28 cellular contexts compared by ENCODE assay signal in genomic region chr11:58762284-58763119, GRCh38. TPM values are rescaled to one million over a fixed set of nuclear protein-coding genes. Genes with fewer than 3 reads are reported as not detected.
DNase-seq lines count a peak whose midpoint lies in the region; ATAC-seq, FAIRE-seq and TF ChIP-seq lines count a peak whose summit lies in the region.
"Had no signal": no experiment of that assay in that cellular context is flagged by ENCODE, and none has a peak within 500 bp of the region (broad histone marks: within the 10 kb centered on the region; RNA-seq: fewer than 3 reads in every experiment).

No MANE protein-coding gene starts in this region.

- ATAC-seq in K562 (no peak), GM19463 (IDR thresholded peaks at IDR 0.05; ENCODE audit: unreplicated experiment) (no peak)
- ATAC-seq: Panc1 had no signal

- intact Hi-C loops in Caco-2 (cut with micrococcal nuclease; ENCODE audit: unreplicated experiment), result loop anchor here (1.0 to 2.0 kb wide), 2 partner anchors 26 to 184 kb away; no protein-coding TSS in a partner anchor
- intact Hi-C loops in K562 (cut with micrococcal nuclease), result no loop called here

- TF ChIP-seq CTCF in Caco-2 (IDR thresholded peaks at IDR 0.05; ENCODE audit: insufficient read depth in 1 of 2, low read depth in 1 of 2, low read length in 1 of 2, severe bottlenecking in 1 of 2, unreplicated experiment in 1 of 2) (no peak), K562 (IDR thresholded peaks at IDR 0.05 in 2 of 3, conservative IDR thresholded peaks at IDR 0.05 in 1 of 3; ENCODE audit: insufficient read depth in 2 of 3, low read depth in 1 of 3, low read length in 3 of 3) (no peak), nephron (IDR thresholded peaks at IDR 0.05; ENCODE audit: unreplicated experiment in 3 of 3) (no peak)

- H4K20me1 ChIP-seq in K562 (replicated peaks; ENCODE audit: control insufficient read depth, insufficient read depth, low read length), result no peaks in the 10 kb centered on the region

- peak overlapping the region; percentile 53; the same call in 1 of the 2 replicates for H2AFZ ChIP-seq in K562 (ENCODE audit: low read depth, low read length)

- TF ChIP-seq POLR2A in K562 (conservative IDR thresholded peaks at IDR 0.05), result no peak

- H3K79me2 ChIP-seq in K562 (ENCODE audit: control insufficient read depth, insufficient read depth, low read length), result no peaks in the 10 kb centered on the region

- H3K27me3 ChIP-seq in Caco-2 (replicated peaks; ENCODE audit: control insufficient read depth, insufficient read depth, low read length) (no peaks in the 10 kb centered on the region), K562 (ENCODE audit: control insufficient read depth in 2 of 2, insufficient read depth in 2 of 2, low read length in 2 of 2) (no peaks in the 10 kb centered on the region), small intestine (ENCODE audit: control insufficient read depth in 2 of 2, insufficient read depth in 2 of 2, low read length in 2 of 2) (no peaks in the 10 kb centered on the region)

- peaks cover 13% of the 10 kb centered on the region for H3K4me1 Mint-ChIP-seq in Caco-2 (ENCODE audit: low read depth, unreplicated experiment)
- peaks cover 7% of the 10 kb centered on the region for H3K4me1 Mint-ChIP-seq in nephron
- H3K4me1 Mint-ChIP-seq: CD8-positive, alpha-beta memory T cell; H9 had no signal

- in situ Hi-C loops in K562 (cut with MboI), result no loop called here

- POLR2A ChIA-PET in Caco-2 (lab: Charles Lee) (no interaction called here), K562 (lab: Yijun Ruan, JAX) (no interaction called here)

- H3K9me3 Mint-ChIP-seq in Caco-2 (ENCODE audit: unreplicated experiment) (peaks cover 12% of the 10 kb centered on the region), nephron (no peaks in the 10 kb centered on the region)
- H3K9me3 Mint-ChIP-seq: CD8-positive, alpha-beta memory T cell; HFFc6 had no signal

- H3K27me3 Mint-ChIP-seq in Caco-2 (ENCODE audit: insufficient read depth, unreplicated experiment), result no peaks in the 10 kb centered on the region
- no peaks in the 10 kb centered on the region for H3K27me3 Mint-ChIP-seq in nephron (ENCODE audit: low read depth)

- WGBS in K562 (ENCODE audit: insufficient coverage, low coverage, missing lambda C conversion rate), result 52% methylated on average over 6 of the region's 6 CpGs
- WGBS in small intestine, 3 donors, result 30 to 56% (median 42%) methylated on average over 6 of the region's 6 CpGs

- H3K4me3 Mint-ChIP-seq in Caco-2 (ENCODE audit: unreplicated experiment) (peak overlapping the region; percentile 47), nephron (peak overlapping the region in 1 of 3 experiments; percentile 2)
- H3K4me3 Mint-ChIP-seq: CD8-positive, alpha-beta memory T cell; H9; HFFc6 had no signal

- TF ChIP-seq RAD21 in K562 (CRISPR knock-in tag; conservative IDR thresholded peaks at IDR 0.05 in 1 of 2, IDR thresholded peaks at IDR 0.05 in 1 of 2), result no peak

- H3K9ac ChIP-seq in K562 (ENCODE audit: insufficient read depth in 1 of 2, low read depth in 2 of 2, low read length in 2 of 2), result no peak overlapping the region
- H3K9ac ChIP-seq: SK-N-SH had no signal

- TF ChIP-seq EP300 in K562 (IDR thresholded peaks at IDR 0.05; ENCODE audit: low read length), result no peak

- DNase-seq in Caco-2 (peak; percentile 65 to 82), K562 (ENCODE audit: extremely low read depth in 1 of 4, low spot score in 3 of 4) (no peak), left kidney (ENCODE audit: low read depth, low spot score) (peak; percentile 53), small intestine (no peak), retina (no peak)
- DNase-seq in effector CD8-positive, alpha-beta T cell (lab: John Stamatoyannopoulos, UW), result no peak
- DNase-seq: CD8-positive, alpha-beta memory T cell; DMS79; H9; HFFc6; KG1; NCI-H1092; NCI-H1436; NCI-H1930; NCI-H2227 treated with DMSO at 0.1 percent for 48 hours; NCI-H510A treated with DMSO at 0.1 percent for 48 hours; NCI-H774; SIG-M5; SK-N-SH had no signal

- CTCF ChIA-PET in Caco-2 (lab: Charles Lee) (interaction anchor here (0.6 kb wide), 1 partner anchor 11 kb away, joined by 3 read pairs; no protein-coding TSS in a partner anchor), K562 (lab: Yijun Ruan, JAX; ENCODE audit: low intra/inter-chr PET ratio) (no interaction called here)

- H3K36me3 Mint-ChIP-seq in Caco-2 (ENCODE audit: insufficient read depth, unreplicated experiment) (peaks cover 5% of the 10 kb centered on the region), nephron (ENCODE audit: low read depth) (no peaks in the 10 kb centered on the region)
- H3K36me3 Mint-ChIP-seq: CD8-positive, alpha-beta memory T cell had no signal

- BruUV-seq in Caco-2 (replicated peaks; lab: Mats Ljungman, UMichigan), result no TSS peak
- no TSS peak for BruUV-seq in K562 (replicated peaks; lab: Mats Ljungman, UMichigan)

- H3K4me3 ChIP-seq in Caco-2 (ENCODE audit: low read depth, low read length), result no peak overlapping the region
- no peak overlapping the region for H3K4me3 ChIP-seq in K562
- H3K4me3 ChIP-seq in small intestine (ENCODE audit: low read depth in 1 of 2, low read length in 2 of 2), result no peak overlapping the region

- H3K27ac ChIP-seq in K562 (ENCODE audit: extremely low read depth, low read depth, low read length) (no peak overlapping the region), small intestine (ENCODE audit: low read depth in 1 of 2, low read length in 1 of 2) (no peak overlapping the region)
- H3K27ac ChIP-seq: C4-2B, HL-60 had no signal

- no peaks in the 10 kb centered on the region for H3K9me1 ChIP-seq in K562 (ENCODE audit: control insufficient read depth, insufficient read depth, low read length)

- H3K36me3 ChIP-seq in Caco-2 (ENCODE audit: control insufficient read depth, insufficient read depth, low read length) (no peaks in the 10 kb centered on the region), K562 (ENCODE audit: control insufficient read depth, insufficient read depth, low read length) (no peaks in the 10 kb centered on the region), small intestine (ENCODE audit: control insufficient read depth in 2 of 2, insufficient read depth in 2 of 2, low read length in 2 of 2) (no peaks in the 10 kb centered on the region)

- H3K9me3 ChIP-seq in Caco-2 (0 out of 2 replicates have a peak, but pooled peaks cover 3% of the 10 kb centered on the region), K562 (replicated peaks; ENCODE audit: control insufficient read depth, insufficient read depth, low read depth, low read length) (no peaks in the 10 kb centered on the region), small intestine (ENCODE audit: control insufficient read depth, low read depth) (no peaks in the 10 kb centered on the region)
- H3K9me3 ChIP-seq: SK-N-SH had no signal

- H3K4me2 ChIP-seq in K562 (ENCODE audit: insufficient read depth, low read length), result no peak overlapping the region
- H3K4me2 ChIP-seq: SK-N-SH had no signal

- H3K27ac Mint-ChIP-seq in Caco-2 (ENCODE audit: unreplicated experiment) (peak overlapping the region; percentile 50), nephron (peak overlapping the region; percentile 86 to 94 (median 90))
- H3K27ac Mint-ChIP-seq: CD8-positive, alpha-beta memory T cell; H9; HFFc6 had no signal

- H3K4me1 ChIP-seq in Caco-2 (peaks cover 16% of the 10 kb centered on the region), K562 (replicated peaks in 1 of 2; ENCODE audit: control insufficient read depth in 2 of 2, insufficient read depth in 2 of 2, low read length in 2 of 2) (no peaks in the 10 kb centered on the region), small intestine (ENCODE audit: control insufficient read depth in 2 of 2, insufficient read depth in 1 of 2, low read depth in 1 of 2, low read length in 1 of 2) (no peaks in the 10 kb centered on the region)

- FAIRE-seq in K562 (lab: Jason Lieb, UNC) (no peak), small intestine (lab: Jason Lieb, UNC) (no peak)
- FAIRE-seq: D721Med had no signal

TF ChIP-seq in K562, 482 proteins besides CTCF, POLR2A, EP300 and RAD21:
- TF ChIP-seq ZNF444 (CRISPR knock-in tag; IDR thresholded peaks at IDR 0.05) (no peak), DACH1 (IDR thresholded peaks at IDR 0.05; ENCODE audit: partially characterized antibody) (no peak), RNF2 (IDR thresholded peaks at IDR 0.05) (no peak), ZC3H11A (IDR thresholded peaks at IDR 0.05; ENCODE audit: low read depth, low read length) (no peak), HDGF (IDR thresholded peaks at IDR 0.05) (no peak), HNRNPUL1 (IDR thresholded peaks at IDR 0.05; ENCODE audit: low read length) (no peak), GATA2 (CRISPR knock-in tag; IDR thresholded peaks at IDR 0.05) (no peak), TAF1 (IDR thresholded peaks at IDR 0.05; ENCODE audit: control insufficient read depth, extremely low read depth, insufficient read depth, low read length, severe bottlenecking) (no peak), NONO (IDR thresholded peaks at IDR 0.05; ENCODE audit: low read depth in 2 of 2, low read length in 1 of 2) (no peak)

RNA-seq across cellular contexts. Expression of gene GLYAT, which starts 30.8 kb away (rescaled TPM):
- not detected in 2 replicates for total RNA-seq in Caco-2 (2022)
- not detected in 2 replicates for total RNA-seq in K562 (2011; cell fraction: chromatin; rRNA removed; ENCODE audit: low replicate concordance)
- not detected in 2 replicates for total RNA-seq in K562 (2011; cell fraction: nucleolus; rRNA removed)
- not detected in 2 replicates for total RNA-seq in K562 (2011; cell fraction: nucleoplasm; rRNA removed)
- not detected in 2 replicates for total RNA-seq in K562 (2014; rRNA removed)
- not detected in 2 replicates for total RNA-seq in K562 (2014; rRNA removed; fragmentation: Illumina TruSeq; extraction: Trizol)
- not detected in 2 replicates for total RNA-seq in K562 (2015; rRNA removed; fragmentation: Illumina TruSeq; extraction: Trizol)
- not detected in 2 replicates for total RNA-seq in K562 (2021)
- polyA plus RNA-seq in K562 (2011; rRNA removed), result not detected in 2 replicates
- polyA plus RNA-seq in K562 (2011; cell fraction: cytosol; rRNA removed), result not detected in 2 replicates
- polyA plus RNA-seq in K562 (2011; cell fraction: nucleus; rRNA removed), result not detected in 2 replicates
- polyA plus RNA-seq in K562 (2012), result not detected in 2 replicates
- polyA plus RNA-seq in K562 (2014; fragmentation: Illumina TruSeq; extraction: Trizol), result not detected in 2 replicates
- polyA plus RNA-seq in K562 (2014; fragmentation: Nextera tagmentation; extraction: Ambion mirVana), result not detected
- 0.47 TPM in 1 of 2 replicates, not detected in the other for polyA plus RNA-seq in K562 (2014; rRNA removed)
- not detected in 2 replicates for polyA minus RNA-seq in K562 (2011; rRNA and poly(A)+ RNA removed)
- polyA minus RNA-seq in K562 (2011; cell fraction: cytosol; rRNA and poly(A)+ RNA removed), result not detected in 2 replicates
- not detected in 2 replicates for polyA minus RNA-seq in K562 (2011; cell fraction: nucleus; rRNA and poly(A)+ RNA removed)
- polyA plus RNA-seq in small intestine, result not detected
- total RNA-seq: A172; CD8-positive, alpha-beta memory T cell; H9; HFFc6; HT-29 had no signal
- polyA plus RNA-seq: AG04450; CD8-positive, alpha-beta memory T cell; SK-N-SH had no signal

Comparison
In these comparisons a context has a peak if more than half of its experiments do, and no peak if none do; other contexts are left out.
1. DNase-seq: peak in Caco-2 (2 of 2) and left kidney (single experiment); none in K562 (0 of 4), small intestine (single experiment), retina (single experiment) and effector CD8-positive, alpha-beta T cell (single experiment).